ENCODE assay signal across 18 cellular contexts in genomic region chr15:92648190-92648875, GRCh38. TPM values are rescaled to one million over a fixed set of nuclear protein-coding genes. Genes with fewer than 3 reads are reported as not detected.
DNase-seq lines count a peak whose midpoint lies in the region; TF ChIP-seq lines count a peak whose summit lies in the region.
"Had no signal": no experiment of that assay in that cellular context is flagged by ENCODE, and none has a peak within 500 bp of the region (broad histone marks: within the 10 kb centered on the region; RNA-seq: fewer than 3 reads in every experiment).

No MANE protein-coding gene starts in this region.

- TF ChIP-seq CTCF in PC-9 (conservative IDR thresholded peaks at IDR 0.05) (no peak), stomach (IDR thresholded peaks at IDR 0.05) (no peak), dorsolateral prefrontal cortex (IDR thresholded peaks at IDR 0.05 in 54 of 56, conservative IDR thresholded peaks at IDR 0.05 in 2 of 56; ENCODE audit: low read depth in 1 of 56, partially characterized antibody in 56 of 56) (no peak)

- no peak overlapping the region for H3K4me3 ChIP-seq in HUES64 (ENCODE audit: low read length)
- no peak overlapping the region for H3K4me3 ChIP-seq in PC-9
- peak overlapping the region; percentile 53; the same call in 1 of the 2 replicates for H3K4me3 ChIP-seq in iPS-20b (ENCODE audit: low read length)
- peak overlapping the region in 1 of 4 donors; percentile 0 for H3K4me3 ChIP-seq in stomach
- no peak overlapping the region for H3K4me3 ChIP-seq in dorsolateral prefrontal cortex
- H3K4me3 ChIP-seq: MG63 had no signal

- no peak for TF ChIP-seq POLR2A in stomach (IDR thresholded peaks at IDR 0.05)

- TF ChIP-seq EP300 in stomach (IDR thresholded peaks at IDR 0.05), result no peak

- H3K9me2 ChIP-seq in PC-9 (ENCODE audit: insufficient read depth), result no peaks in the 10 kb centered on the region

- no peak for DNase-seq in PC-9
- peak; percentile 56 for DNase-seq in stomach
- no peak for DNase-seq in dorsolateral prefrontal cortex
- DNase-seq in SHP77 treated with DMSO at 0.1 percent for 48 hours (lab: John Stamatoyannopoulos, UW), result no peak
- no peak for DNase-seq in 8988T
- DNase-seq: activated naive CD8-positive, alpha-beta T cell treated with anti-CD3 and anti-CD28 coated beads for 36 hours; effector memory CD4-positive, alpha-beta T cell; HFFc6; IMR-90; left ventricle myocardium superior; MG63; NCI-H187 treated with DMSO at 0.1 percent for 48 hours; NCI-H345; stimulated activated CD4-positive, alpha-beta T cell treated with anti-CD3 and anti-CD28 coated beads, Interleukin-4, amount 100 ng/mL, for 24 hours; stimulated activated naive CD8-positive, alpha-beta T cell treated with anti-CD3 and anti-CD28 coated beads, Interleukin-15, amount 100 ng/mL, for 72 hours; trophoblast cell had no signal

- H3K9ac ChIP-seq in HUES64 (ENCODE audit: low read depth, low read length), result peak overlapping the region; percentile 49
- peak overlapping the region; percentile 74 for H3K9ac ChIP-seq in iPS-20b (ENCODE audit: low read depth, low read length)

- WGBS in HUES64, result 34% methylated on average over 7 of the region's 8 CpGs
- WGBS in stomach, 5 donors, result 36 to 55% (median 38%) methylated on average over 8 of the region's 8 CpGs

- POLR2A ChIA-PET in PC-9 (lab: Charles Lee; ENCODE audit: unreplicated experiment), result no interaction called here

- peak overlapping the region; percentile 89 for H3K4me2 ChIP-seq in PC-9

- CTCF ChIA-PET in PC-9 (lab: Charles Lee), result no interaction called here

- BruUV-seq in PC-9 (replicated peaks; lab: Mats Ljungman, UMichigan), result no TSS peak

- H3K27ac ChIP-seq in HUES64 (ENCODE audit: low read depth, low read length) (peak overlapping the region; percentile 94), PC-9 (peak overlapping the region; percentile 97), iPS-20b (ENCODE audit: low read length) (peak overlapping the region; percentile 80), stomach (peak overlapping the region; percentile 75 to 90 (median 78)), dorsolateral prefrontal cortex (peak overlapping the region in 1 of 59 donors; percentile 1)

- H3K79me2 ChIP-seq in PC-9 (ENCODE audit: low read depth), result peaks cover 88% of the 10 kb centered on the region

- no peaks in the 10 kb centered on the region for H3K9me3 ChIP-seq in HUES64 (ENCODE audit: insufficient read depth, low read depth, low read length)
- no peaks in the 10 kb centered on the region for H3K9me3 ChIP-seq in PC-9 (ENCODE audit: insufficient read depth, low read depth)
- H3K9me3 ChIP-seq in iPS-20b (ENCODE audit: insufficient read depth, low read depth, low read length), result 0 out of 2 replicates have a peak, but pooled peaks cover 4% of the 10 kb centered on the region
- H3K9me3 ChIP-seq in stomach, result no peaks in the 10 kb centered on the region

- H2AFZ ChIP-seq in PC-9, result no peak overlapping the region

- intact Hi-C loops in PC-9 (cut with micrococcal nuclease; ENCODE audit: unreplicated experiment) (loop anchor here (5.0 to 10.0 kb wide), 3 partner anchors 399 to 784 kb away; no protein-coding TSS in a partner anchor), stomach (cut with DNase I; ENCODE audit: low total_unique reads) (no loop called here), dorsolateral prefrontal cortex (cut with DNase I) (no loop called here)

- H4K20me1 ChIP-seq in PC-9 (ENCODE audit: insufficient read depth), result no peaks in the 10 kb centered on the region

- peaks cover 70% of the 10 kb centered on the region for H3F3A ChIP-seq in PC-9 (ENCODE audit: insufficient read depth, low read depth)

- H3K27me3 ChIP-seq in HUES64 (ENCODE audit: insufficient read depth, low read length) (no peaks in the 10 kb centered on the region), PC-9 (ENCODE audit: insufficient read depth, low read depth) (no peaks in the 10 kb centered on the region), iPS-20b (ENCODE audit: insufficient read depth, low read length) (no peaks in the 10 kb centered on the region), stomach (no peaks in the 10 kb centered on the region), dorsolateral prefrontal cortex (no peaks in the 10 kb centered on the region)
- H3K27me3 ChIP-seq: MG63 had no signal

- H3K4me1 ChIP-seq in HUES64 (ENCODE audit: insufficient read depth, low read length), result peaks cover 63% of the 10 kb centered on the region
- H3K4me1 ChIP-seq in PC-9 (replicated peaks; ENCODE audit: insufficient read depth), result peaks cover 97% of the 10 kb centered on the region
- peaks cover 42% of the 10 kb centered on the region for H3K4me1 ChIP-seq in iPS-20b (ENCODE audit: insufficient read depth, low read length)
- peaks cover 62 to 98% (median 79%) of the 10 kb centered on the region in 4 donors for H3K4me1 ChIP-seq in stomach

- peaks cover 8% of the 10 kb centered on the region for H3K36me3 ChIP-seq in HUES64 (ENCODE audit: insufficient read depth, low read length)
- H3K36me3 ChIP-seq in PC-9 (ENCODE audit: low read depth), result peaks cover 41% of the 10 kb centered on the region
- H3K36me3 ChIP-seq in iPS-20b (ENCODE audit: insufficient read depth, low read depth, low read length), result peaks cover 3% of the 10 kb centered on the region; the same call in 1 of the 2 replicates
- H3K36me3 ChIP-seq in stomach, result peaks cover 0 to 6% (median 0%) of the 10 kb centered on the region in 4 donors
- H3K36me3 ChIP-seq: MG63 had no signal

RNA-seq across cellular contexts. Expression of gene FAM174B, which starts 7.2 kb away (rescaled TPM):
- polyA plus RNA-seq in HUES64 (2013, experiment 1 of 2), result 23.0 TPM
- polyA plus RNA-seq in HUES64 (2013, experiment 2 of 2), result 22.2 TPM
- 77.5 and 90.3 TPM in 2 replicates for total RNA-seq in PC-9 (2021)
- 10 to 100 TPM; 14.6 to 54.0 (median 36.2) TPM for total RNA-seq in stomach
- polyA plus RNA-seq in stomach, result 10 to 100 TPM; 21.7 to 30.3 (median 22.7) TPM
- 10 to 100 TPM; 17.4 to 51.5 (median 33.1) TPM for total RNA-seq in dorsolateral prefrontal cortex
